14 cellular contexts compared by ENCODE assay signal in genomic region chr6:168326294-168327261, GRCh38. TPM values are rescaled to one million over a fixed set of nuclear protein-coding genes. Genes with fewer than 3 reads are reported as not detected.
DNase-seq lines count a peak whose midpoint lies in the region; ATAC-seq and TF ChIP-seq lines count a peak whose summit lies in the region.
"Had no signal": no experiment of that assay in that cellular context is flagged by ENCODE, and none has a peak within 500 bp of the region (broad histone marks: within the 10 kb centered on the region; RNA-seq: fewer than 3 reads in every experiment).

No MANE protein-coding gene starts in this region.

- peaks cover 3% of the 10 kb centered on the region for H3K9me3 Mint-ChIP-seq in mesothelial cell of epicardium
- H3K9me3 Mint-ChIP-seq: activated CD4-positive, alpha-beta T cell treated with anti-CD3 and anti-CD28 coated beads, Interleukin-2, amount 10 ng/mL, durations not matched to agents 24 days and 14 days; central memory CD8-positive, alpha-beta T cell had no signal

- no peak overlapping the region for H3K27ac ChIP-seq in GM23248
- H3K27ac ChIP-seq: tibial nerve had no signal

- H3K4me3 ChIP-seq in GM23248 = no peak overlapping the region
- H3K4me3 ChIP-seq: tibial nerve had no signal

- H3K4me1 ChIP-seq in GM23248 (ENCODE audit: insufficient read depth) = no peaks in the 10 kb centered on the region
- H3K4me1 ChIP-seq: tibial nerve had no signal

- 38 to 39% methylated on average over 12 of the region's 12 CpGs for WGBS in GM23248 (ENCODE audit: low coverage in 1 of 2, low lambda C conversion rate in 2 of 2, missing lambda C conversion rate in 2 of 2), 2 experiments

- ATAC-seq in HG02884 (IDR thresholded peaks at IDR 0.05; ENCODE audit: unreplicated experiment) (no peak), HG02973 (IDR thresholded peaks at IDR 0.05; ENCODE audit: unreplicated experiment) (no peak)
- ATAC-seq: T-cell had no signal

- peaks cover 29% of the 10 kb centered on the region for H3K4me1 Mint-ChIP-seq in mesothelial cell of epicardium
- H3K4me1 Mint-ChIP-seq: central memory CD8-positive, alpha-beta T cell; naive B cell; T-cell had no signal

- no peaks in the 10 kb centered on the region for H3K79me2 ChIP-seq in GM23248 (ENCODE audit: insufficient read depth)

- no peak overlapping the region for H3K4me2 ChIP-seq in GM23248 (ENCODE audit: unreplicated experiment)

- no peak overlapping the region for H3K9ac ChIP-seq in GM23248

- peak overlapping the region; percentile 55 for H3K27ac Mint-ChIP-seq in mesothelial cell of epicardium
- H3K27ac Mint-ChIP-seq: activated CD4-positive, alpha-beta T cell treated with anti-CD3 and anti-CD28 coated beads, Interleukin-2, amount 10 ng/mL, durations not matched to agents 24 days and 14 days; T-cell had no signal

- DNase-seq in COLO829 (ENCODE audit: low spot score) = peak; percentile 51
- peak; percentile 14 for DNase-seq in RPMI7951 (ENCODE audit: low read depth)
- peak; percentile 52 for DNase-seq in foreskin melanocyte
- DNase-seq in mesothelial cell of epicardium (ENCODE audit: low spot score in 2 of 2, unreplicated experiment in 2 of 2) = no peak
- no peak for DNase-seq in GM23248
- DNase-seq in GM10266 (ENCODE audit: extremely low spot score) = no peak
- DNase-seq: activated CD4-positive, alpha-beta T cell treated with anti-CD3 and anti-CD28 coated beads, Interleukin-2, amount 10 ng/mL, durations not matched to agents 24 days and 14 days; naive B cell; T-cell had no signal

- H3K4me3 Mint-ChIP-seq in mesothelial cell of epicardium = no peak overlapping the region
- H3K4me3 Mint-ChIP-seq: activated CD4-positive, alpha-beta T cell treated with anti-CD3 and anti-CD28 coated beads, Interleukin-2, amount 10 ng/mL, durations not matched to agents 24 days and 14 days; central memory CD8-positive, alpha-beta T cell; T-cell had no signal

- no peaks in the 10 kb centered on the region for H3F3A ChIP-seq in GM23248 (ENCODE audit: insufficient read depth)

- H3K9me2 ChIP-seq in GM23248 (ENCODE audit: insufficient read depth) = no peaks in the 10 kb centered on the region

- in situ Hi-C loops in GM23248 (cut with MboI) = no loop called here

- H3K36me3 ChIP-seq in GM23248 (ENCODE audit: low read depth) = no peaks in the 10 kb centered on the region
- H3K36me3 ChIP-seq: tibial nerve had no signal

- no peak overlapping the region for H2AFZ ChIP-seq in GM23248

- no peaks in the 10 kb centered on the region for H3K27me3 ChIP-seq in GM23248 (replicated peaks; ENCODE audit: insufficient read depth)

- no peak for TF ChIP-seq CTCF in mesothelial cell of epicardium (IDR thresholded peaks at IDR 0.05; ENCODE audit: unreplicated experiment)
- TF ChIP-seq CTCF in GM10266 (IDR thresholded peaks at IDR 0.05; ENCODE audit: control insufficient read depth, insufficient read depth, low read depth, missing control alignments) = no peak

- no peaks in the 10 kb centered on the region for H3K9me3 ChIP-seq in GM23248 (ENCODE audit: low read depth)

- H4K20me1 ChIP-seq in GM23248 (ENCODE audit: insufficient read depth) = no peaks in the 10 kb centered on the region

- H3K27me3 Mint-ChIP-seq in mesothelial cell of epicardium (ENCODE audit: low read depth) = peaks cover 28% of the 10 kb centered on the region

- H3K36me3 Mint-ChIP-seq in mesothelial cell of epicardium = no peaks in the 10 kb centered on the region
- H3K36me3 Mint-ChIP-seq: T-cell had no signal

RNA-seq across cellular contexts. Expression of gene DACT2, which starts 7.0 kb away (rescaled TPM):
- total RNA-seq in RPMI7951 (2014; rRNA removed; shearing (Covaris generic)) = not detected in 2 replicates
- total RNA-seq in mesothelial cell of epicardium = 7.3 to 8.0 TPM (median 7.4 TPM) in 3 replicates
- total RNA-seq in GM23248 (2014; rRNA removed; shearing (Covaris generic)) = not detected in 2 replicates
- not detected in 2 replicates for polyA plus RNA-seq in GM23248 (2016; fragmentation: Nextera tagmentation; extraction: Ambion mirVana)
- total RNA-seq: OCI-LY7, T-cell had no signal

Comparison
In these comparisons a context has a peak if more than half of its experiments do, and no peak if none do; other contexts are left out.
1. DNase-seq: peak in COLO829 (single experiment), RPMI7951 (single experiment) and foreskin melanocyte (single experiment); none in mesothelial cell of epicardium (0 of 2), GM23248 (single experiment) and GM10266 (single experiment).